In the genomic region with DNA sequence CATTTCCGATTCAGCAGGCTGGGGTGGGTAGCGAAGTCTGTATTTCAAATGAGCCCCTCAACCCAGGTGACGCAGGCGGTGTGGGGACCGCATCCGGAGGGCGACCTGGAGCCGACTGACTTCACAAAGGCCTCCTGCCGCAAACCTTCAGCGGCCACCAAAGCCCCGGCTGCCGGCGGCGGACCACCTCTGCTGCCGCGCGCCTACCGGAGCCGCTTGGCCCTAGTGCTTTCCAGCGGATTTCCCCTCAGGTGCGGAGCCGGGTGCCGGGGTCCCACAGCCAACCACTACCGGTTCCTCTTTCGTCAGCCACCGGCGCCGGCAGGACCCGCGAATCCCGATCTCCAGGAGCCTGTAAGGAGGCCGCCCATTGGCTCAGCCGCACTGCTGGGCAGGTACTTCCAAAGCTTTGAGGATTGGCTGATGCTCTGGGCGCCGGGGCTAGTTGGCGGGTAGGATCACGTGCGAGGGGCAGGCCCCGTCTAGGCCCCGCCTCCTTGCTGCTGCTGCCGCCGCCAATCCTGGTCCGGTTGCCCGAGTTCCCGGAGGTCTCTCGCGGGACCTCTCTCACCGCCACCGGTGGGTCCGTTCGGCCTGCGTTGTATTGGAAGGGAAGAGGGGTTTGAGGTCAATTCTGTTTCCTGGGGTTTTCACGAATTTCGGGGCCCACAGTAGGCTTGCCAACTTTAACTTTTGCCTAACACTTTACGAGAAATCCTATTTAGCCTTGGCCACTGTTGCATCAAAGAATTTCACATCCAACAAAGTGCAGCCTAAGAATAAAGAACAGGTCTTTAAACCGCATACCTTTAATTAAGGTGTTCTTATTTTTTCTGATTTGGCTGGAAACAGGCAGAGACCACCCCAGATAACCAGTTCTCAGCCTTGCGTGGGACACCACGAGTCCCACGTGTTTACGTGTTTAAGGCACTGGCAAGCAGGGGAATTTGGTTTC, we compare ENCODE assay signal across 7 cellular contexts. TPM values are rescaled to one million over a fixed set of nuclear protein-coding genes. Genes with fewer than 3 reads are reported as not detected.
A peak's percentile ranks its signal among the peaks of the same experiment; 100 is the strongest.
DNase-seq lines count a peak whose midpoint lies in the region; ATAC-seq and TF ChIP-seq lines count a peak whose summit lies in the region.

A gene (plus strand): TSS at position 494 of the 955 bp plus-strand sequence. CDS start 5,732 bp downstream, outside the sequence.

- peaks cover 41% of the 10 kb centered on the region for H3K4me1 Mint-ChIP-seq in activated B cell treated with CpG ODN at 0.5 μM for 24 hours

- peaks cover 1% of the 10 kb centered on the region for H3K27me3 Mint-ChIP-seq in activated B cell treated with CpG ODN at 0.5 μM for 24 hours

- H3K4me3 Mint-ChIP-seq in activated B cell treated with CpG ODN at 0.5 μM for 24 hours, result peak within 1 kb of the TSS; percentile 91

- no peaks in the 10 kb centered on the region for H3K9me3 Mint-ChIP-seq in activated B cell treated with CpG ODN at 0.5 μM for 24 hours

- peak within 1 kb of the TSS; percentile 95 for H3K27ac Mint-ChIP-seq in activated B cell treated with CpG ODN at 0.5 μM for 24 hours

- DNase-seq in NCI-H2196 (lab: John Stamatoyannopoulos, UW; ENCODE audit: unreplicated experiment) (peak; percentile 89), activated B cell treated with CpG ODN at 0.5 μM for 24 hours (peak; percentile 90), caudate nucleus (lab: John Stamatoyannopoulos, UW) (peak; percentile 64 to 100 (median 99)), inferior parietal cortex (ENCODE audit: extremely low spot score) (peak; percentile 96), smooth muscle cell of the brain vasculature (ENCODE audit: low read depth, low spot score) (peak; percentile 98)

- CTCF ChIA-PET in activated B cell treated with CpG ODN at 0.5 μM for 24 hours (lab: Charles Lee), result interaction anchor here (1.2 to 1.9 kb wide), 2 partner anchors 23 to 82 kb away, joined by 3 to 7 read pairs; no protein-coding TSS in a partner anchor

- peaks cover 42% of the 10 kb centered on the region for H3K36me3 Mint-ChIP-seq in activated B cell treated with CpG ODN at 0.5 μM for 24 hours (ENCODE audit: low read depth)

- POLR2A ChIA-PET in activated B cell treated with CpG ODN at 0.5 μM for 24 hours (lab: Charles Lee), result interaction anchor here (0.5 to 3.2 kb wide), 13 partner anchors 9 to 148 kb away, joined by 3 to 45 read pairs (median 5); a partner anchor contains a TSS

- intact Hi-C loops in activated B cell treated with CpG ODN at 0.5 μM for 24 hours (cut with micrococcal nuclease), result loop anchor here (1.0 to 5.0 kb wide), 8 partner anchors 15 to 351 kb away; a partner anchor contains a TSS

- peak within 1 kb of the TSS; percentile 77 for H3K27ac ChIP-seq in caudate nucleus (ENCODE audit: low read depth, low read length)

- no peak for TF ChIP-seq CTCF in activated B cell treated with CpG ODN at 0.5 μM for 24 hours (IDR thresholded peaks at IDR 0.05)

- peak; percentile 97 for ATAC-seq in GM18867 (IDR thresholded peaks at IDR 0.05; ENCODE audit: unreplicated experiment)
- ATAC-seq in HG03097 (IDR thresholded peaks at IDR 0.05; ENCODE audit: low FRiP score, unreplicated experiment), result peak; percentile 99
- ATAC-seq in activated B cell treated with CpG ODN at 0.5 μM for 24 hours (ENCODE audit: low read depth), result peak; percentile 96

RNA-seq across cellular contexts. Expression of the gene that starts here (rescaled TPM):
- total RNA-seq in activated B cell treated with CpG ODN at 0.5 μM for 24 hours, result 0.56 and 0.91 TPM in 2 replicates

Comparison
In these comparisons a context has a peak if more than half of its experiments do, and no peak if none do; other contexts are left out.
1. Peak in every context shown above with its lines: DNase-seq, ATAC-seq and H3K27ac ChIP-seq.
2. Peak in DNase-seq and ATAC-seq in activated B cell treated with CpG ODN at 0.5 μM for 24 hours; RNA of the gene not detected or under 1 TPM.